In the genomic region with DNA sequence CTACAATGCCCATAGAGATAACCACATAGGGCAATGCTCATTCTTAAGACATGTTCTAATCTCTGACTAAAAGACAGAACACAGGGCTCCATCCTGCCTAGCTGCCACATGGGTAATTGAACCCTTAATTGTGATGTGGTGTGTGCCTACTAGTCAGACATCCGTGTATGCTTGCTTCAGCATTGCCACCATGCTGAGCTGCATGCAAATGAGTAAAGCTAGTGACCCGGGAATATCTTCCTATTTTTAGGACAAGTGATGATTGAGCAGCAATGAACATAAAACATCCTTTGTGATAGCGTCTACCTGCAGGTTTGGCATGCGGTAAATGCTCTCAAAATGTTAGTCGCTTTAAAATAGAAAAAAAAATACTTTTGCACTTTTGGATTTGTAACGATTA, we compare ENCODE assay signal across 14 cellular contexts.
"Had no signal": no experiment of that assay in that cellular context is flagged by ENCODE, and none has a peak within 500 bp of the region (broad histone marks: within the 10 kb centered on the region; RNA-seq: fewer than 3 reads in every experiment).

No MANE protein-coding gene starts in this region.

- ATAC-seq: activated naive CD4-positive, alpha-beta T cell treated with anti-CD3 and anti-CD28 coated beads, Interleukin-2, amount 50 U/mL, for 72 hours; activated T-cell treated with anti-CD3 and anti-CD28 coated beads, Interleukin-2, amount 50 U/mL, for 72 hours; body of pancreas; stimulated activated effector memory CD8-positive, alpha-beta T cell treated with anti-CD3 and anti-CD28 coated beads, Interleukin-12 subunit alpha, Interleukin-12 subunit beta, amount 100 ng/mL, for 72 hours had no signal

- H3K27ac Mint-ChIP-seq: activated CD4-positive, alpha-beta T cell treated with anti-CD3 and anti-CD28 coated beads, Interleukin-2, amount 10 ng/mL, durations not matched to agents 24 days and 14 days; activated naive CD4-positive, alpha-beta T cell treated with anti-CD3 and anti-CD28 coated beads, Interleukin-2, amount 50 U/mL, for 72 hours; activated T-cell treated with anti-CD3 and anti-CD28 coated beads, Interleukin-2, amount 50 U/mL, for 72 hours; stimulated activated effector memory CD8-positive, alpha-beta T cell treated with anti-CD3 and anti-CD28 coated beads, Interleukin-12 subunit alpha, Interleukin-12 subunit beta, amount 100 ng/mL, for 72 hours had no signal

- H3K9me3 Mint-ChIP-seq: activated CD4-positive, alpha-beta T cell treated with anti-CD3 and anti-CD28 coated beads, Interleukin-2, amount 10 ng/mL, durations not matched to agents 24 days and 14 days; activated T-cell treated with anti-CD3 and anti-CD28 coated beads, Interleukin-2, amount 50 U/mL, for 72 hours; neural crest cell had no signal

- H3K36me3 Mint-ChIP-seq: activated naive CD4-positive, alpha-beta T cell treated with anti-CD3 and anti-CD28 coated beads, Interleukin-2, amount 50 U/mL, for 72 hours; stimulated activated effector memory CD8-positive, alpha-beta T cell treated with anti-CD3 and anti-CD28 coated beads, Interleukin-12 subunit alpha, Interleukin-12 subunit beta, amount 100 ng/mL, for 72 hours had no signal

- FAIRE-seq: endometrium, TTC549 had no signal

- DNase-seq: activated CD4-positive, alpha-beta T cell treated with anti-CD3 and anti-CD28 coated beads, Interleukin-2, amount 10 ng/mL, durations not matched to agents 24 days and 14 days; activated CD4-positive, CD25-positive, alpha-beta regulatory T cell; activated CD8-positive, alpha-beta memory T cell treated with anti-CD3 and anti-CD28 coated beads, Interleukin-2, amount 50 U/mL, for 48 hours; activated gamma-delta T cell; activated T-cell treated with anti-CD3 and anti-CD28 coated beads, Interleukin-2, amount 50 U/mL, for 72 hours; amniotic stem cell; body of pancreas; T-helper 2 cell had no signal

- H3K9me3 ChIP-seq: body of pancreas had no signal

- H3K4me3 ChIP-seq: body of pancreas, hepatocyte had no signal

- H3K27me3 ChIP-seq: body of pancreas, hepatocyte had no signal

- H3K27ac ChIP-seq: body of pancreas, hepatocyte had no signal

- H3K4me1 Mint-ChIP-seq: activated CD4-positive, alpha-beta T cell treated with anti-CD3 and anti-CD28 coated beads, Interleukin-2, amount 10 ng/mL, durations not matched to agents 24 days and 14 days; stimulated activated effector memory CD8-positive, alpha-beta T cell treated with anti-CD3 and anti-CD28 coated beads, Interleukin-12 subunit alpha, Interleukin-12 subunit beta, amount 100 ng/mL, for 72 hours had no signal

- H3K4me1 ChIP-seq: body of pancreas had no signal

- H3K4me3 Mint-ChIP-seq: activated CD4-positive, alpha-beta T cell treated with anti-CD3 and anti-CD28 coated beads, Interleukin-2, amount 10 ng/mL, durations not matched to agents 24 days and 14 days; activated T-cell treated with anti-CD3 and anti-CD28 coated beads, Interleukin-2, amount 50 U/mL, for 72 hours; neural crest cell; stimulated activated effector memory CD8-positive, alpha-beta T cell treated with anti-CD3 and anti-CD28 coated beads, Interleukin-12 subunit alpha, Interleukin-12 subunit beta, amount 100 ng/mL, for 72 hours had no signal

- H3K27me3 Mint-ChIP-seq: activated CD4-positive, alpha-beta T cell treated with anti-CD3 and anti-CD28 coated beads, Interleukin-2, amount 10 ng/mL, durations not matched to agents 24 days and 14 days had no signal
